ENCODE assay signal across 10 cellular contexts in genomic region chr12:97556201-97556824, GRCh38.
DNase-seq lines count a peak whose midpoint lies in the region; ATAC-seq and TF ChIP-seq lines count a peak whose summit lies in the region.
"Had no signal": no experiment of that assay in that cellular context is flagged by ENCODE, and none has a peak within 500 bp of the region (broad histone marks: within the 10 kb centered on the region; RNA-seq: fewer than 3 reads in every experiment).

No MANE protein-coding gene starts in this region.

- no peaks in the 10 kb centered on the region for H3K36me3 ChIP-seq in upper lobe of right lung
- H3K36me3 ChIP-seq in sigmoid colon = no peaks in the 10 kb centered on the region

- H3K27ac ChIP-seq in upper lobe of right lung = peak overlapping the region; percentile 37
- no peak overlapping the region for H3K27ac ChIP-seq in sigmoid colon

- H3K9me3 ChIP-seq in upper lobe of right lung (no peaks in the 10 kb centered on the region), sigmoid colon (no peaks in the 10 kb centered on the region)

- ATAC-seq in Right ventricle myocardium inferior (no peak), upper lobe of right lung (peak; percentile 78)
- ATAC-seq: activated naive CD8-positive, alpha-beta T cell treated with anti-CD3 and anti-CD28 coated beads, Interleukin-2, amount 50 U/mL, for 24 hours had no signal

- peaks cover 17% of the 10 kb centered on the region for H3K4me1 ChIP-seq in upper lobe of right lung
- no peaks in the 10 kb centered on the region for H3K4me1 ChIP-seq in sigmoid colon

- intact Hi-C loops in Right ventricle myocardium inferior (cut with DNase I) (no loop called here), cardiac septum (cut with DNase I) (no loop called here), upper lobe of right lung (cut with DNase I) (no loop called here), sigmoid colon (cut with DNase I) (no loop called here)

- H3K4me3 ChIP-seq in upper lobe of right lung (no peak overlapping the region), sigmoid colon (no peak overlapping the region)

- WGBS in sigmoid colon, 2 donors = 50 to 78% methylated on average over 7 of the region's 7 CpGs

- no peak for TF ChIP-seq EP300 in sigmoid colon (IDR thresholded peaks at IDR 0.05)

- DNase-seq in Right ventricle myocardium inferior (ENCODE audit: missing footprints) (peak; percentile 55), cardiac septum (ENCODE audit: low spot score) (no peak), T1000 (lab: John Stamatoyannopoulos, UW) (peak; percentile 15), iris pigment epithelial cell (ENCODE audit: low read depth) (peak; percentile 54), upper lobe of right lung (peak; percentile 77), NOMO-1 (lab: John Stamatoyannopoulos, UW; ENCODE audit: unreplicated experiment in 2 of 2) (no peak), sigmoid colon (no peak)
- no peak for DNase-seq in stimulated activated CD4-positive, alpha-beta T cell treated with anti-CD3 and anti-CD28 coated beads, Interleukin-4, amount 100 ng/mL, for 4 hours
- DNase-seq: activated naive CD8-positive, alpha-beta T cell treated with anti-CD3 and anti-CD28 coated beads, Interleukin-2, amount 50 U/mL, for 24 hours; NCI-H1694 treated with DMSO at 0.1 percent for 48 hours had no signal

- H3K27me3 ChIP-seq in upper lobe of right lung (no peaks in the 10 kb centered on the region), sigmoid colon (no peaks in the 10 kb centered on the region)

- TF ChIP-seq CTCF in upper lobe of right lung (IDR thresholded peaks at IDR 0.05) (no peak), sigmoid colon (IDR thresholded peaks at IDR 0.05) (no peak)

- no peak for TF ChIP-seq POLR2A in sigmoid colon (IDR thresholded peaks at IDR 0.05)

Comparison
In these comparisons a context has a peak if more than half of its experiments do, and no peak if none do; other contexts are left out.
1. DNase-seq: peak in Right ventricle myocardium inferior (single experiment), T1000 (single experiment), iris pigment epithelial cell (single experiment) and upper lobe of right lung (single experiment); none in cardiac septum (single experiment), NOMO-1 (0 of 2), sigmoid colon (single experiment) and stimulated activated CD4-positive, alpha-beta T cell treated with anti-CD3 and anti-CD28 coated beads, Interleukin-4, amount 100 ng/mL, for 4 hours (0 of 2).